8 cellular contexts compared by ENCODE assay signal in genomic region chr4:152458801-152459302, GRCh38.
DNase-seq lines count a peak whose midpoint lies in the region; ATAC-seq and TF ChIP-seq lines count a peak whose summit lies in the region.

No MANE protein-coding gene starts in this region.

- H3K27ac Mint-ChIP-seq in activated CD8-positive, alpha-beta T cell treated with anti-CD3 and anti-CD28 coated beads for 36 hours: peak overlapping the region; percentile 75
- peak overlapping the region; percentile 76 to 80 for H3K27ac Mint-ChIP-seq in natural killer cell treated with Interleukin-12 subunit alpha and Interleukin-12 subunit beta and Interleukin-15 and Interleukin-18, amount 100 ng/mL, for 72 hours

- TF ChIP-seq CTCF in activated CD8-positive, alpha-beta T cell treated with anti-CD3 and anti-CD28 coated beads for 36 hours (IDR thresholded peaks at IDR 0.05): no peak

- H3K4me1 Mint-ChIP-seq in activated CD8-positive, alpha-beta T cell treated with anti-CD3 and anti-CD28 coated beads for 36 hours (ENCODE audit: low read depth): peaks cover 64% of the 10 kb centered on the region
- H3K4me1 Mint-ChIP-seq in natural killer cell treated with Interleukin-12 subunit alpha and Interleukin-12 subunit beta and Interleukin-15 and Interleukin-18, amount 100 ng/mL, for 72 hours (ENCODE audit: low read depth in 2 of 2): peaks cover 60 to 73% of the 10 kb centered on the region in 2 donors

- CTCF ChIA-PET in activated CD8-positive, alpha-beta T cell treated with anti-CD3 and anti-CD28 coated beads for 36 hours (lab: Charles Lee): interaction anchor here (0.9 to 2.8 kb wide), 4 partner anchors 25 to 50 kb away, joined by 3 to 10 read pairs (median 6); no protein-coding TSS in a partner anchor

- no peaks in the 10 kb centered on the region for H3K27me3 Mint-ChIP-seq in activated CD8-positive, alpha-beta T cell treated with anti-CD3 and anti-CD28 coated beads for 36 hours
- H3K27me3 Mint-ChIP-seq in natural killer cell treated with Interleukin-12 subunit alpha and Interleukin-12 subunit beta and Interleukin-15 and Interleukin-18, amount 100 ng/mL, for 72 hours: no peaks in the 10 kb centered on the region

- peaks cover 8% of the 10 kb centered on the region for H3K36me3 Mint-ChIP-seq in activated CD8-positive, alpha-beta T cell treated with anti-CD3 and anti-CD28 coated beads for 36 hours (ENCODE audit: low read depth)
- no peaks in the 10 kb centered on the region for H3K36me3 Mint-ChIP-seq in natural killer cell treated with Interleukin-12 subunit alpha and Interleukin-12 subunit beta and Interleukin-15 and Interleukin-18, amount 100 ng/mL, for 72 hours

- H3K4me3 Mint-ChIP-seq in activated CD8-positive, alpha-beta T cell treated with anti-CD3 and anti-CD28 coated beads for 36 hours: no peak overlapping the region
- H3K4me3 Mint-ChIP-seq in natural killer cell treated with Interleukin-12 subunit alpha and Interleukin-12 subunit beta and Interleukin-15 and Interleukin-18, amount 100 ng/mL, for 72 hours: peak overlapping the region; percentile 59

- DNase-seq in SKM-1 treated with dmso at 0.1 percent for 144 hours (lab: John Stamatoyannopoulos, UW; ENCODE audit: unreplicated experiment) (peak; percentile 35), SKM-1 (lab: John Stamatoyannopoulos, UW; ENCODE audit: unreplicated experiment) (no peak)
- peak; percentile 11 for DNase-seq in activated CD8-positive, alpha-beta T cell treated with anti-CD3 and anti-CD28 coated beads for 36 hours
- DNase-seq in natural killer cell treated with Interleukin-12 subunit alpha and Interleukin-12 subunit beta and Interleukin-15 and Interleukin-18, amount 100 ng/mL, for 72 hours (ENCODE audit: low spot score): no peak
- DNase-seq in stimulated activated naive CD4-positive, alpha-beta T cell (lab: John Stamatoyannopoulos, UW): no peak

- ATAC-seq in HG03066 (IDR thresholded peaks at IDR 0.05; ENCODE audit: low read depth, unreplicated experiment) (peak; percentile 35), GM18861 (IDR thresholded peaks at IDR 0.05; ENCODE audit: unreplicated experiment) (no peak), GM19324 (IDR thresholded peaks at IDR 0.05; ENCODE audit: low FRiP score, unreplicated experiment) (no peak)
- ATAC-seq in activated CD8-positive, alpha-beta T cell treated with anti-CD3 and anti-CD28 coated beads for 36 hours: peak; percentile 71
- peak; percentile 85 to 88 for ATAC-seq in natural killer cell treated with Interleukin-12 subunit alpha and Interleukin-12 subunit beta and Interleukin-15 and Interleukin-18, amount 100 ng/mL, for 72 hours

- POLR2A ChIA-PET in activated CD8-positive, alpha-beta T cell treated with anti-CD3 and anti-CD28 coated beads for 36 hours (lab: Charles Lee): interaction anchor here (0.9 to 1.0 kb wide), 2 partner anchors 33 to 78 kb away, joined by 3 read pairs; partner anchors contain the start of gene FBXW7

- H3K9me3 Mint-ChIP-seq in activated CD8-positive, alpha-beta T cell treated with anti-CD3 and anti-CD28 coated beads for 36 hours: no peaks in the 10 kb centered on the region
- no peaks in the 10 kb centered on the region for H3K9me3 Mint-ChIP-seq in natural killer cell treated with Interleukin-12 subunit alpha and Interleukin-12 subunit beta and Interleukin-15 and Interleukin-18, amount 100 ng/mL, for 72 hours

- intact Hi-C loops in activated CD8-positive, alpha-beta T cell treated with anti-CD3 and anti-CD28 coated beads for 36 hours (cut with micrococcal nuclease): no loop called here

Comparison
In these comparisons a context has a peak if more than half of its experiments do, and no peak if none do; other contexts are left out.
1. DNase-seq: peak in SKM-1 treated with dmso at 0.1 percent for 144 hours (single experiment) and activated CD8-positive, alpha-beta T cell treated with anti-CD3 and anti-CD28 coated beads for 36 hours (single experiment); none in SKM-1 (single experiment), natural killer cell treated with Interleukin-12 subunit alpha and Interleukin-12 subunit beta and Interleukin-15 and Interleukin-18, amount 100 ng/mL, for 72 hours (single experiment) and stimulated activated naive CD4-positive, alpha-beta T cell (0 of 6).
2. ATAC-seq: peak in HG03066 (single experiment), activated CD8-positive, alpha-beta T cell treated with anti-CD3 and anti-CD28 coated beads for 36 hours (single experiment) and natural killer cell treated with Interleukin-12 subunit alpha and Interleukin-12 subunit beta and Interleukin-15 and Interleukin-18, amount 100 ng/mL, for 72 hours (2 of 2); none in GM18861 (single experiment) and GM19324 (single experiment).